In genomic region chr7:140008755-140009610, GRCh38 we compare ENCODE assay signal across 1 cellular context.
TF ChIP-seq lines count a peak whose summit lies in the region.

No MANE protein-coding gene starts in this region.

TF ChIP-seq in K562, 482 proteins besides CTCF, POLR2A, EP300 and RAD21 (continued from another document):
- TF ChIP-seq CEBPG (CRISPR knock-in tag; IDR thresholded peaks at IDR 0.05) (0 out of 2 replicates have a peak, but pooled peaks have one; percentile 25), CEBPG (tag; conservative IDR thresholded peaks at IDR 0.05 in 1 of 2, IDR thresholded peaks at IDR 0.05 in 1 of 2) (no peak), FOXA3 (CRISPR knock-in tag; conservative IDR thresholded peaks at IDR 0.05 in 1 of 2, IDR thresholded peaks at IDR 0.05 in 1 of 2) (0 out of 4 replicates have a peak, but pooled peaks of 1 of the 2 experiments have one; percentile 51), TEAD4 (IDR thresholded peaks at IDR 0.05; ENCODE audit: low read length) (no peak), TEAD4 (CRISPR knock-in tag; IDR thresholded peaks at IDR 0.05; ENCODE audit: borderline replicate concordance) (peak; percentile 60; the same call in 1 of the 2 replicates), USF1 (CRISPR knock-in tag; IDR thresholded peaks at IDR 0.05) (peak; percentile 36; the same call in 1 of the 2 replicates)
TF ChIP-seq in K562: peak in this region for 4.
